21 cellular contexts compared by ENCODE assay signal in genomic region chr19:1502433-1503088, GRCh38. TPM values are rescaled to one million over a fixed set of nuclear protein-coding genes. Genes with fewer than 3 reads are reported as not detected.
DNase-seq lines count a peak whose midpoint lies in the region; ATAC-seq, FAIRE-seq and TF ChIP-seq lines count a peak whose summit lies in the region.
"Had no signal": no experiment of that assay in that cellular context is flagged by ENCODE, and none has a peak within 500 bp of the region (broad histone marks: within the 10 kb centered on the region; RNA-seq: fewer than 3 reads in every experiment).

No MANE protein-coding gene starts in this region.

- TF ChIP-seq POLR2A in H54 (IDR thresholded peaks at IDR 0.05; ENCODE audit: low read depth, low read length), result no peak

- 72% methylated on average over 14 of the region's 14 CpGs for WGBS in hepatocyte (ENCODE audit: low lambda C conversion rate, missing lambda C conversion rate)

- H3K36me3 ChIP-seq in ACC112 (ENCODE audit: insufficient read depth, low read length) (no peaks in the 10 kb centered on the region), ES-I3 (ENCODE audit: insufficient read depth, low read length) (no peaks in the 10 kb centered on the region), hepatocyte (replicated peaks; ENCODE audit: insufficient read depth, low read depth) (no peaks in the 10 kb centered on the region)
- H3K36me3 ChIP-seq: adrenal gland, brain microvascular endothelial cell, neutrophil had no signal

- H3K9me3 ChIP-seq in ES-I3 (ENCODE audit: control insufficient read depth, insufficient read depth, low read length) (no peaks in the 10 kb centered on the region), hepatocyte (ENCODE audit: low read depth) (no peaks in the 10 kb centered on the region)
- H3K9me3 ChIP-seq: adrenal gland had no signal

- peak overlapping the region; percentile 56; the same call in 1 of the 2 replicates for H3K9ac ChIP-seq in ES-I3 (ENCODE audit: low read depth, low read length)

- FAIRE-seq in H54 (lab: Jason Lieb, UNC), result no peak

- no peaks in the 10 kb centered on the region for H3K9me2 ChIP-seq in hepatocyte (replicated peaks; ENCODE audit: insufficient read depth)

- peaks cover 5% of the 10 kb centered on the region; the same call in 1 of the 2 replicates for H3K36me3 Mint-ChIP-seq in WTC11
- H3K36me3 Mint-ChIP-seq: CD4-positive, alpha-beta memory T cell; memory B cell had no signal

- CTCF ChIA-PET in WTC11 (lab: Charles Lee), result interaction anchor here (0.8 to 2.6 kb wide), 3 partner anchors 12 to 31 kb away, joined by 3 to 15 read pairs (median 3); partner anchors contain the start of gene REEP6

- no peaks in the 10 kb centered on the region for H3K9me3 Mint-ChIP-seq in WTC11
- H3K9me3 Mint-ChIP-seq: activated T-cell treated with anti-CD3 and anti-CD28 coated beads, Interleukin-2, amount 50 U/mL, for 4 hours; memory B cell had no signal

- no peaks in the 10 kb centered on the region for H3K27me3 ChIP-seq in ACC112 (ENCODE audit: insufficient read depth, low read length)
- H3K27me3 ChIP-seq in hepatocyte, result no peaks in the 10 kb centered on the region
- H3K27me3 ChIP-seq: adrenal gland had no signal

- H3K4me2 ChIP-seq in hepatocyte, result peak overlapping the region; percentile 74

- H3K27me3 Mint-ChIP-seq in WTC11 (ENCODE audit: low read depth), result peaks cover 41% of the 10 kb centered on the region

- no peak overlapping the region for H3K27ac Mint-ChIP-seq in WTC11
- H3K27ac Mint-ChIP-seq: memory B cell; progenitor cell of endocrine pancreas; stimulated activated naive B cell treated with anti-CD40 and anti-IgM and Interleukin-4, amounts not matched to agents 10 μg/mL and 1 μg/mL and 100 μg/mL, for 72 hours had no signal

- H3K27ac ChIP-seq in ACC112 (ENCODE audit: low read depth, low read length) (no peak overlapping the region), hepatocyte (peak overlapping the region; percentile 68)
- H3K27ac ChIP-seq: adrenal gland, brain microvascular endothelial cell, epithelial cell of prostate, neutrophil, RWPE1 had no signal

- H3K4me1 ChIP-seq in ACC112 (ENCODE audit: control insufficient read depth, insufficient read depth, low read length, unreplicated experiment) (no peaks in the 10 kb centered on the region), ES-I3 (ENCODE audit: insufficient read depth, low read length) (peaks cover 4% of the 10 kb centered on the region; the same call in 1 of the 2 replicates), hepatocyte (ENCODE audit: insufficient read depth) (peaks cover 16% of the 10 kb centered on the region)
- H3K4me1 ChIP-seq: adrenal gland had no signal

- POLR2A ChIA-PET in WTC11 (lab: Charles Lee), result interaction anchor here (0.6 to 0.7 kb wide), 2 partner anchors 417 to 1522 kb away, joined by 3 read pairs; no protein-coding TSS in a partner anchor

- H3K79me2 ChIP-seq in ACC112 (ENCODE audit: control insufficient read depth, insufficient read depth, low read length, unreplicated experiment) (no peaks in the 10 kb centered on the region), hepatocyte (no peaks in the 10 kb centered on the region)

- no peaks in the 10 kb centered on the region for H4K20me1 ChIP-seq in hepatocyte (ENCODE audit: insufficient read depth, poor library complexity, severe bottlenecking)

- H2AFZ ChIP-seq in ACC112 (ENCODE audit: low read length, unreplicated experiment) (peak overlapping the region; percentile 38), hepatocyte (no peak overlapping the region)

- no peak for TF ChIP-seq CTCF in WTC11 (IDR thresholded peaks at IDR 0.05)
- TF ChIP-seq CTCF in hepatocyte (IDR thresholded peaks at IDR 0.05; ENCODE audit: poor library complexity), result no peak

- ATAC-seq in WTC11 (no peak), GM21737 (IDR thresholded peaks at IDR 0.05; ENCODE audit: unreplicated experiment) (no peak), HG03354 (IDR thresholded peaks at IDR 0.05; ENCODE audit: poor library complexity, severe bottlenecking, unreplicated experiment) (no peak)
- ATAC-seq: left colon had no signal

- H3K4me3 ChIP-seq in ACC112 (ENCODE audit: low read depth, low read length), result peak overlapping the region; percentile 62
- no peak overlapping the region for H3K4me3 ChIP-seq in hepatocyte
- H3K4me3 ChIP-seq: adrenal gland had no signal

- no peaks in the 10 kb centered on the region; the same call in 1 of the 2 replicates for H3K4me1 Mint-ChIP-seq in WTC11

- DNase-seq in WTC11 (ENCODE audit: low spot score) (no peak), hepatocyte (ENCODE audit: low spot score) (no peak), H54 (ENCODE audit: insufficient read length, low spot score) (no peak)
- DNase-seq: GOT3, NCI-H2081 treated with DMSO at 0.1 percent for 48 hours had no signal

- H3K4me3 Mint-ChIP-seq in WTC11, result peak overlapping the region; percentile 31; the same call in 1 of the 2 replicates
- H3K4me3 Mint-ChIP-seq: activated T-cell treated with anti-CD3 and anti-CD28 coated beads, Interleukin-2, amount 50 U/mL, for 4 hours; memory B cell had no signal

TF ChIP-seq in WTC11, 78 proteins besides CTCF, POLR2A, EP300 and RAD21 (continues in another document):
- TF ChIP-seq TEAD1 (CRISPR knock-in tag; IDR thresholded peaks at IDR 0.05) (no peak), TEAD4 (CRISPR knock-in tag; IDR thresholded peaks at IDR 0.05) (no peak), TP53 (CRISPR knock-in tag; IDR thresholded peaks at IDR 0.05) (no peak), ZNF219 (CRISPR knock-in tag; IDR thresholded peaks at IDR 0.05; ENCODE audit: borderline replicate concordance) (no peak), EMX1 (CRISPR knock-in tag; IDR thresholded peaks at IDR 0.05) (no peak), AR (CRISPR knock-in tag; IDR thresholded peaks at IDR 0.05) (no peak), FOXP4 (CRISPR knock-in tag; IDR thresholded peaks at IDR 0.05) (no peak)

RNA-seq across cellular contexts. Expression of gene ADAMTSL5, which starts 10.3 kb away (rescaled TPM):
- 0.55 to 1.9 TPM (median 1.5 TPM) in 3 replicates for total RNA-seq in WTC11 (2021)
- 8.3 and 11.2 TPM in 2 replicates for total RNA-seq in hepatocyte
- polyA plus RNA-seq in hepatocyte, result 33.6 and 45.5 TPM in 2 replicates

RNA-seq across cellular contexts. Expression of gene REEP6, which starts 11.6 kb away (rescaled TPM):
- total RNA-seq in WTC11 (2021), result 17.0 to 19.5 TPM (median 19.1 TPM) in 3 replicates
- total RNA-seq in hepatocyte, result 80.8 and 88.9 TPM in 2 replicates
- 179 and 218 TPM in 2 replicates for polyA plus RNA-seq in hepatocyte

RNA-seq across cellular contexts. Expression of gene PCSK4, which starts 12.4 kb away (rescaled TPM):
- 18.6 to 22.4 TPM (median 21.5 TPM) in 3 replicates for total RNA-seq in WTC11 (2021)
- 2.8 and 7.7 TPM in 2 replicates for total RNA-seq in hepatocyte
- 9.6 and 16.2 TPM in 2 replicates for polyA plus RNA-seq in hepatocyte
- polyA plus RNA-seq: CD4-positive, alpha-beta memory T cell had no signal

RNA-seq across cellular contexts. Expression of gene PLK5, which starts 21.3 kb away (rescaled TPM):
- total RNA-seq in WTC11 (2021), result 0.60 to 1.4 TPM (median 0.62 TPM) in 3 replicates
- total RNA-seq in hepatocyte, result not detected in 2 replicates
- polyA plus RNA-seq in hepatocyte, result 0.12 and 0.53 TPM in 2 replicates
- total RNA-seq: activated T-cell treated with anti-CD3 and anti-CD28 coated beads, Interleukin-2, amount 50 U/mL, for 4 hours; CD4-positive, alpha-beta memory T cell; left colon; ureter had no signal
- polyA plus RNA-seq: CD4-positive, alpha-beta memory T cell had no signal

RNA-seq across cellular contexts. Expression of gene C19orf25, which starts 23.5 kb away (rescaled TPM):
- total RNA-seq in WTC11 (2021) (56.5 to 65.7 TPM (median 60.4 TPM) in 3 replicates), hepatocyte (36.3 and 36.4 TPM in 2 replicates)
- 43.6 and 65.0 TPM in 2 replicates for polyA plus RNA-seq in hepatocyte
